24 cellular contexts compared by ENCODE assay signal in genomic region chr7:87528733-87529132, GRCh38. TPM values are rescaled to one million over a fixed set of nuclear protein-coding genes. Genes with fewer than 3 reads are reported as not detected.
"Had no signal": no experiment of that assay in that cellular context is flagged by ENCODE, and none has a peak within 500 bp of the region (broad histone marks: within the 10 kb centered on the region; RNA-seq: fewer than 3 reads in every experiment).

No MANE protein-coding gene starts in this region.

- H3K27me3 Mint-ChIP-seq: natural killer cell treated with Interleukin-12 subunit alpha and Interleukin-12 subunit beta and Interleukin-15 and Interleukin-18, amount 100 ng/mL, for 72 hours had no signal

- H3K79me2 ChIP-seq: parathyroid adenoma had no signal

- H3K36me3 Mint-ChIP-seq: neural progenitor cell had no signal

- H3K9me3 ChIP-seq: heart left ventricle, left ventricle myocardium inferior, lower lobe of right lung, prostate gland, right lobe of liver, suprapubic skin, thyroid gland, upper lobe of left lung, uterus had no signal

- H3K4me3 ChIP-seq: coronary artery, heart left ventricle, left ventricle myocardium inferior, lower lobe of right lung, neural progenitor cell, prostate gland, right lobe of liver, suprapubic skin, thyroid gland, upper lobe of left lung, uterus had no signal

- H3K9me3 Mint-ChIP-seq: memory B cell; natural killer cell treated with Interleukin-12 subunit alpha and Interleukin-12 subunit beta and Interleukin-15 and Interleukin-18, amount 100 ng/mL, for 72 hours; neural progenitor cell had no signal

- H3K4me3 Mint-ChIP-seq: memory B cell; natural killer cell treated with Interleukin-12 subunit alpha and Interleukin-12 subunit beta and Interleukin-15 and Interleukin-18, amount 100 ng/mL, for 72 hours; neural progenitor cell had no signal

- H3K4me1 ChIP-seq: heart left ventricle, left ventricle myocardium inferior, lower lobe of right lung, parathyroid adenoma, prostate gland, right lobe of liver, suprapubic skin, thyroid gland, upper lobe of left lung, uterus had no signal

- ATAC-seq: esophagus mucosa; heart left ventricle; lower lobe of right lung; natural killer cell treated with Interleukin-12 subunit alpha and Interleukin-12 subunit beta and Interleukin-15 and Interleukin-18, amount 100 ng/mL, for 72 hours had no signal

- H3K4me2 ChIP-seq: neural progenitor cell had no signal

- DNase-seq: effector memory CD4-positive, alpha-beta T cell; heart left ventricle; hippocampal formation; islet precursor cell; left ventricle myocardium inferior; lower lobe of right lung; midbrain; nucleus accumbens; retina; right lobe of liver; stimulated activated CD4-positive, alpha-beta T cell treated with anti-CD3 and anti-CD28 coated beads, Interleukin-2, amount 100 ng/mL, for 24 hours; stimulated activated CD4-positive, alpha-beta T cell treated with anti-CD3 and anti-CD28 coated beads, Interleukin-4, amount 100 ng/mL, for 4 hours; stimulated activated naive CD4-positive, alpha-beta T cell; thyroid gland; upper lobe of left lung; uterus had no signal

- H3K27ac ChIP-seq: coronary artery, heart left ventricle, left ventricle myocardium inferior, lower lobe of right lung, neural progenitor cell, parathyroid adenoma, prostate gland, right lobe of liver, suprapubic skin, thyroid gland, upper lobe of left lung, uterus had no signal

- H3K4me1 Mint-ChIP-seq: memory B cell, neural progenitor cell had no signal

- H3K27ac Mint-ChIP-seq: memory B cell; natural killer cell treated with Interleukin-12 subunit alpha and Interleukin-12 subunit beta and Interleukin-15 and Interleukin-18, amount 100 ng/mL, for 72 hours; neural progenitor cell had no signal

- H3K27me3 ChIP-seq: heart left ventricle, neural progenitor cell, right lobe of liver, suprapubic skin, thyroid gland, upper lobe of left lung, uterus had no signal

- H2AFZ ChIP-seq: neural progenitor cell, parathyroid adenoma had no signal

- H3K36me3 ChIP-seq: heart left ventricle, left ventricle myocardium inferior, lower lobe of right lung, neural progenitor cell, prostate gland, suprapubic skin, thyroid gland, upper lobe of left lung, uterus had no signal

RNA-seq across cellular contexts. Expression of gene ABCB4, which starts 53.3 kb away (rescaled TPM):
- total RNA-seq: lower lobe of right lung had no signal
